ENCODE assay signal across 3 cellular contexts in the genomic region with DNA sequence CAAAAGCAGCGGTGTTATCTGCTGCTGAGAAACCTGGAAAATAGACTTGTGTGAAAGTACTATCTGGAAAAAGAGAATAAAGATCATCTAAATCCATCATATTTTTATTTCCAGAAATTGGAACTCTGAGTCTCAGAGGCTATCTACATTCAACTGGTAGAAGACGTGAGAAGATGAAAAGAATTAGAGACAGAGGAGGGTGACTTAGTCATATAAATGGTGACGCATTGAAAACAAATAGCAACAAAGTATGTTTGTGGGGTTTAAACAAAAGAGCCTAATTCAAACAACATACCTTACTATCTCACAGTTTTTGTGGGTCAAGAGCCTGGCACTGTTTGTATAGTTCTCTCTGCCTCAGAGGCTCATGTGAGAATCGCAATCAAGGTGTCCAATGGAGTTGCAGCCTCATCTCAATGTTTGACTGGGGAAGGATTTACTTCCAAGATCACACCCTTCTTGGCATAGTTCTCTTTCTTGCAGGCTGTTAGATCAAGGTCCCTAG.
TF ChIP-seq lines count a peak whose summit lies in the region.

No MANE protein-coding gene starts in this region.

TF ChIP-seq in A549, 52 proteins besides CTCF, POLR2A, EP300 and RAD21:
- TF ChIP-seq ATOH8 (CRISPR knock-in tag; IDR thresholded peaks at IDR 0.05; ENCODE audit: low read depth) (no peak), NPAS2 (CRISPR knock-in tag; IDR thresholded peaks at IDR 0.05; ENCODE audit: borderline replicate concordance) (no peak), FOSL2 (IDR thresholded peaks at IDR 0.05) (no peak), FOSL2 (CRISPR knock-in tag; IDR thresholded peaks at IDR 0.05) (peak; percentile 66), GATA3 (IDR thresholded peaks at IDR 0.05; ENCODE audit: borderline replicate concordance) (peak; percentile 38; the same call in 1 of the 2 replicates), ESRRA (IDR thresholded peaks at IDR 0.05; ENCODE audit: borderline replicate concordance, low read length) (no peak)
TF ChIP-seq in A549: peak in this region for 2.

TF ChIP-seq in GM23338, 12 proteins besides CTCF, POLR2A, EP300 and RAD21 (continues in another document):
- no peak for TF ChIP-seq ZNF114 (CRISPR knock-in tag; IDR thresholded peaks at IDR 0.05)
- TF ChIP-seq POLR2AphosphoS5 (IDR thresholded peaks at IDR 0.05; ENCODE audit: low read depth), result no peak
- no peak for TF ChIP-seq STAT1 (IDR thresholded peaks at IDR 0.05; ENCODE audit: unreplicated experiment)
- TF ChIP-seq EZH2 (IDR thresholded peaks at IDR 0.05; ENCODE audit: low read depth, unreplicated experiment), result no peak
- TF ChIP-seq, protein P1, sequence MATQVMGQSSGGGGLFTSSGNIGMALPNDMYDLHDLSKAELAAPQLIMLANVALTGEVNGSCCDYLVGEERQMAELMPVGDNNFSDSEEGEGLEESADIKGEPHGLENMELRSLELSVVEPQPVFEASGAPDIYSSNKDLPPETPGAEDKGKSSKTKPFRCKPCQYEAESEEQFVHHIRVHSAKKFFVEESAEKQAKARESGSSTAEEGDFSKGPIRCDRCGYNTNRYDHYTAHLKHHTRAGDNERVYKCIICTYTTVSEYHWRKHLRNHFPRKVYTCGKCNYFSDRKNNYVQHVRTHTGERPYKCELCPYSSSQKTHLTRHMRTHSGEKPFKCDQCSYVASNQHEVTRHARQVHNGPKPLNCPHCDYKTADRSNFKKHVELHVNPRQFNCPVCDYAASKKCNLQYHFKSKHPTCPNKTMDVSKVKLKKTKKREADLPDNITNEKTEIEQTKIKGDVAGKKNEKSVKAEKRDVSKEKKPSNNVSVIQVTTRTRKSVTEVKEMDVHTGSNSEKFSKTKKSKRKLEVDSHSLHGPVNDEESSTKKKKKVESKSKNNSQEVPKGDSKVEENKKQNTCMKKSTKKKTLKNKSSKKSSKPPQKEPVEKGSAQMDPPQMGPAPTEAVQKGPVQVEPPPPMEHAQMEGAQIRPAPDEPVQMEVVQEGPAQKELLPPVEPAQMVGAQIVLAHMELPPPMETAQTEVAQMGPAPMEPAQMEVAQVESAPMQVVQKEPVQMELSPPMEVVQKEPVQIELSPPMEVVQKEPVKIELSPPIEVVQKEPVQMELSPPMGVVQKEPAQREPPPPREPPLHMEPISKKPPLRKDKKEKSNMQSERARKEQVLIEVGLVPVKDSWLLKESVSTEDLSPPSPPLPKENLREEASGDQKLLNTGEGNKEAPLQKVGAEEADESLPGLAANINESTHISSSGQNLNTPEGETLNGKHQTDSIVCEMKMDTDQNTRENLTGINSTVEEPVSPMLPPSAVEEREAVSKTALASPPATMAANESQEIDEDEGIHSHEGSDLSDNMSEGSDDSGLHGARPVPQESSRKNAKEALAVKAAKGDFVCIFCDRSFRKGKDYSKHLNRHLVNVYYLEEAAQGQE (IDR thresholded peaks at IDR 0.05; ENCODE audit: unreplicated experiment), result no peak
- no peak for TF ChIP-seq JUNB (IDR thresholded peaks at IDR 0.05; ENCODE audit: unreplicated experiment)
- TF ChIP-seq ETS1 (IDR thresholded peaks at IDR 0.05), result no peak

TF ChIP-seq in H1, 55 proteins besides CTCF, POLR2A, EP300 and RAD21:
- TF ChIP-seq PHF8 (conservative IDR thresholded peaks at IDR 0.05; ENCODE audit: low read depth, low read length), result no peak
- TF ChIP-seq MAFK (IDR thresholded peaks at IDR 0.05; ENCODE audit: low read depth, low read length), result no peak
- TF ChIP-seq TEAD4 (IDR thresholded peaks at IDR 0.05; ENCODE audit: low read depth, low read length), result no peak
- TF ChIP-seq BCL11A (IDR thresholded peaks at IDR 0.05; ENCODE audit: low read depth in 2 of 2, low read length in 2 of 2), result no peak
- TF ChIP-seq EZH2 (IDR thresholded peaks at IDR 0.05; ENCODE audit: low read depth, low read length, severe bottlenecking), result no peak
- no peak for TF ChIP-seq ZNF274 (IDR thresholded peaks at IDR 0.05; ENCODE audit: borderline replicate concordance, extremely low read depth, low read length)
- no peak for TF ChIP-seq YY1 (IDR thresholded peaks at IDR 0.05; ENCODE audit: low read depth, low read length)
- TF ChIP-seq SRF (IDR thresholded peaks at IDR 0.05; ENCODE audit: low read depth, low read length), result no peak
